Comparison of ENCODE assay signal across 8 cellular contexts in the genomic region with DNA sequence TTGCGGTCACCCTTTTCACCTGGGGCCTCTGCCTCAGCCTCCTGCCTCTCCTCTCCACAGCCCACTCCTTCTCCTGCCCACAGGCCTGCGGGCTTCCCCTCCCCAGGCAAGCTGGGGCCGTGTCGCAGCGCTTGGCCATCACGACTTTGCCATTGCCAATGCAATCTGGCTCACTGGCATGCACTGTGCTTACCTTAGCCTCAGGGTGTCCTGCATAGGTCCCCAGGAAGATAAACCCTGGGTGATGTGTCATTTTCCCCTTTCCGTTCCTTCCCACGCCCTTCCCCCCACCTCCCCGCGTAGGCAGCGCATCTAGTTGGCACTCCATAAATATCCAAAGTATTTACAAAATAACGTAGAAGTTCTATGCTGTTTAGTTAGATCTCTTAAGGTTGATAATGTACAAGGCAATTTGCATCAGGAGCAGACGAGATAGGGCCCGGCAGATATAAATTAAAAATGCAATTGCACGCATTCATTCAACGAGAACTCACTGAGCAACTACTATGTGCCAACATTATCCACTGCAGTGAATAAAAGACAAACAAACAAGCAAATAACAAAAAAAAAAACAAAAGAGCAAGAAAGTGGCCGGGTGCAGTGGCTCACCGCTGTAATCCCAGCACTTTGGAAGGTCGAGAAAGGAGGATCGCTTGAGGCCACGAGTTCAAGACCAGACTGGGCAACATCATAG. TPM values are rescaled to one million over a fixed set of nuclear protein-coding genes. Genes with fewer than 3 reads are reported as not detected.
A peak's percentile ranks its signal among the peaks of the same experiment; 100 is the strongest.
DNase-seq lines count a peak whose midpoint lies in the region; ATAC-seq, FAIRE-seq and TF ChIP-seq lines count a peak whose summit lies in the region.

No MANE protein-coding gene starts in this region.

- H3K27ac ChIP-seq in PC-3 (ENCODE audit: low read length) = peak overlapping the region; percentile 64
- H3K27ac ChIP-seq in endothelial cell of umbilical vein (ENCODE audit: insufficient read depth, low read depth, low read length) = no peak overlapping the region

- dilution Hi-C loops in endothelial cell of umbilical vein (cut with MboI; ENCODE audit: extremely low pct_ligation_motif_present, low sequenced_read_pairs) = no loop called here

- H3K36me3 Mint-ChIP-seq in Calu3 (ENCODE audit: insufficient read depth, unreplicated experiment) = peaks cover 56% of the 10 kb centered on the region
- H3K36me3 Mint-ChIP-seq in osteocyte (ENCODE audit: unreplicated experiment) = peaks cover 15% of the 10 kb centered on the region

- H4K20me1 ChIP-seq in PC-3 (ENCODE audit: low read length) = no peaks in the 10 kb centered on the region
- no peaks in the 10 kb centered on the region for H4K20me1 ChIP-seq in endothelial cell of umbilical vein (replicated peaks; ENCODE audit: control insufficient read depth, extremely low read depth, insufficient read depth, low read length)

- H3K9me3 ChIP-seq in PC-3 (ENCODE audit: low read length) = no peaks in the 10 kb centered on the region
- H3K9me3 ChIP-seq in endothelial cell of umbilical vein (replicated peaks; ENCODE audit: control insufficient read depth, insufficient read depth, low read length) = no peaks in the 10 kb centered on the region

- POLR2A ChIA-PET in PC-3 (lab: Charles Lee; ENCODE audit: unreplicated experiment) = interaction anchor here (0.6 kb wide), 1 partner anchor 86 kb away, joined by 4 read pairs; no protein-coding TSS in a partner anchor
- POLR2A ChIA-PET in endothelial cell of umbilical vein (lab: Charles Lee) = no interaction called here

- no peaks in the 10 kb centered on the region for H3F3A ChIP-seq in PC-3 (ENCODE audit: low read length, unreplicated experiment)

- peak overlapping the region; percentile 91 for H3K27ac Mint-ChIP-seq in Calu3 (ENCODE audit: unreplicated experiment)
- peak overlapping the region; percentile 97 for H3K27ac Mint-ChIP-seq in osteocyte (ENCODE audit: unreplicated experiment)

- H3K9me2 ChIP-seq in PC-3 (replicated peaks; ENCODE audit: low read length) = no peaks in the 10 kb centered on the region

- H3K27me3 Mint-ChIP-seq in Calu3 (ENCODE audit: unreplicated experiment) (no peaks in the 10 kb centered on the region), osteocyte (ENCODE audit: unreplicated experiment) (no peaks in the 10 kb centered on the region)

- peaks cover 28% of the 10 kb centered on the region for H3K4me1 Mint-ChIP-seq in Calu3 (ENCODE audit: low read depth, unreplicated experiment)
- peaks cover 35% of the 10 kb centered on the region for H3K4me1 Mint-ChIP-seq in osteocyte (ENCODE audit: unreplicated experiment)

- peak overlapping the region; percentile 87 for H3K4me3 ChIP-seq in PC-3 (ENCODE audit: low read length)
- peak overlapping the region; percentile 1 to 84 (median 83) for H3K4me3 ChIP-seq in endothelial cell of umbilical vein (replicated peaks in 1 of 3; ENCODE audit: insufficient read depth in 1 of 3, low read depth in 1 of 3, low read length in 3 of 3)

- no TSS peak for BruUV-seq in Calu3 (replicated peaks; lab: Mats Ljungman, UMichigan)
- BruUV-seq in PC-3 (replicated peaks; lab: Mats Ljungman, UMichigan) = no TSS peak
- BruUV-seq in endothelial cell of umbilical vein (replicated peaks; lab: Mats Ljungman, UMichigan) = no TSS peak

- CTCF ChIA-PET in Calu3 (lab: Charles Lee) (interaction anchor here (0.9 to 1.6 kb wide), 4 partner anchors 31 to 232 kb away, joined by 3 to 6 read pairs (median 3); a partner anchor contains a TSS), PC-3 (lab: Charles Lee) (no interaction called here), endothelial cell of umbilical vein (lab: Charles Lee) (interaction anchor here (1.5 to 6.2 kb wide), 2 partner anchors 86 to 278 kb away, joined by 9 to 111 read pairs; no protein-coding TSS in a partner anchor)

- H3K36me3 ChIP-seq in PC-3 (ENCODE audit: low read depth, low read length) (peaks cover 16% of the 10 kb centered on the region), endothelial cell of umbilical vein (ENCODE audit: control insufficient read depth in 2 of 2, extremely low read depth in 1 of 2, insufficient read depth in 2 of 2, low read length in 2 of 2) (peaks cover 9 to 14% of the 10 kb centered on the region in 2 experiments)

- H3K4me1 ChIP-seq in PC-3 (ENCODE audit: insufficient read depth, low read length) (peaks cover 24% of the 10 kb centered on the region), endothelial cell of umbilical vein (ENCODE audit: control insufficient read depth, extremely low read depth, insufficient read depth, low read length) (peaks cover 17% of the 10 kb centered on the region)

- TF ChIP-seq POLR2A in endothelial cell of umbilical vein (IDR thresholded peaks at IDR 0.05; ENCODE audit: low read depth, low read length) = no peak

- H3K79me2 ChIP-seq in PC-3 (ENCODE audit: low read length) (peaks cover 27% of the 10 kb centered on the region), endothelial cell of umbilical vein (ENCODE audit: control insufficient read depth, insufficient read depth, low read length) (peaks cover 34% of the 10 kb centered on the region)

- ATAC-seq in PC-3 (peak; percentile 8; the same call in 1 of the 2 replicates), HG02870 (IDR thresholded peaks at IDR 0.05; ENCODE audit: unreplicated experiment) (no peak)

- FAIRE-seq in endothelial cell of umbilical vein (lab: Jason Lieb, UNC) = no peak

- TF ChIP-seq CTCF in Calu3 (IDR thresholded peaks at IDR 0.05; ENCODE audit: unreplicated experiment) (no peak), PC-3 (conservative IDR thresholded peaks at IDR 0.05; ENCODE audit: low read depth, low read length) (no peak), endothelial cell of umbilical vein (IDR thresholded peaks at IDR 0.05; ENCODE audit: extremely low read depth in 1 of 2, insufficient read depth in 1 of 2, low read depth in 1 of 2, low read length in 2 of 2) (no peak), osteocyte (IDR thresholded peaks at IDR 0.05) (no peak)

- H3K4me3 Mint-ChIP-seq in Calu3 (ENCODE audit: low read depth, unreplicated experiment) (peak overlapping the region; percentile 79), osteocyte (ENCODE audit: unreplicated experiment) (peak overlapping the region; percentile 95)

- H3K27me3 ChIP-seq in PC-3 (ENCODE audit: low read length) (no peaks in the 10 kb centered on the region), endothelial cell of umbilical vein (ENCODE audit: control insufficient read depth in 2 of 2, insufficient read depth in 2 of 2, low read length in 2 of 2) (no peaks in the 10 kb centered on the region)

- H3K9me3 Mint-ChIP-seq in Calu3 (ENCODE audit: low read depth, unreplicated experiment) = no peaks in the 10 kb centered on the region
- no peaks in the 10 kb centered on the region for H3K9me3 Mint-ChIP-seq in osteocyte (ENCODE audit: unreplicated experiment)

- H3K9me1 ChIP-seq in endothelial cell of umbilical vein (replicated peaks; ENCODE audit: control insufficient read depth, extremely low read depth, insufficient read depth, low read length) = no peaks in the 10 kb centered on the region

- DNase-seq in Calu3 = no peak
- DNase-seq in PC-3 = peak; percentile 48
- DNase-seq in endothelial cell of umbilical vein (ENCODE audit: low read depth, low spot score) = no peak
- DNase-seq in osteocyte (ENCODE audit: extremely low spot score, unreplicated experiment) = no peak
- no peak for DNase-seq in T-helper 9 cell
- DNase-seq in kidney tubule cell (ENCODE audit: low spot score) = no peak
- DNase-seq in MV-4-11 (lab: John Stamatoyannopoulos, UW) = no peak

- peak overlapping the region; percentile 96 for H3K4me2 ChIP-seq in PC-3 (ENCODE audit: low read length)
- peak overlapping the region; percentile 14 for H3K4me2 ChIP-seq in endothelial cell of umbilical vein (ENCODE audit: insufficient read depth, low read length)

- H2AFZ ChIP-seq in PC-3 (ENCODE audit: low read length) (peak overlapping the region; percentile 70; the same call in 1 of the 2 replicates), endothelial cell of umbilical vein (ENCODE audit: low read depth, low read length) (no peak overlapping the region)

- intact Hi-C loops in Calu3 (cut with micrococcal nuclease; ENCODE audit: unreplicated experiment) = loop anchor here (5.0 kb wide), 1 partner anchor 226 kb away; no protein-coding TSS in a partner anchor
- intact Hi-C loops in PC-3 (cut with micrococcal nuclease) = loop anchor here (2.0 to 5.0 kb wide), 2 partner anchors 51 to 128 kb away; partner anchors contain the start of gene RAB43
- intact Hi-C loops in endothelial cell of umbilical vein (cut with micrococcal nuclease) = loop anchor here (2.0 to 5.0 kb wide), 3 partner anchors 36 to 631 kb away; partner anchors contain the start of gene ACAD9

- H3K9ac ChIP-seq in PC-3 (ENCODE audit: low read length) (peak overlapping the region; percentile 97), endothelial cell of umbilical vein (replicated peaks; ENCODE audit: extremely low read depth, insufficient read depth, low read length) (peak overlapping the region; percentile 87)

TF ChIP-seq in endothelial cell of umbilical vein, 7 proteins besides CTCF, POLR2A, EP300 and RAD21 (continues in another document):
- TF ChIP-seq, protein P1, sequence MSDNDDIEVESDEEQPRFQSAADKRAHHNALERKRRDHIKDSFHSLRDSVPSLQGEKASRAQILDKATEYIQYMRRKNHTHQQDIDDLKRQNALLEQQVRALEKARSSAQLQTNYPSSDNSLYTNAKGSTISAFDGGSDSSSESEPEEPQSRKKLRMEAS (IDR thresholded peaks at IDR 0.05; ENCODE audit: insufficient read depth, insufficient read length) = no peak

RNA-seq across cellular contexts. Expression of gene COPG1, which starts 1.0 kb away (rescaled TPM):
- total RNA-seq in Calu3 (2022) (295 and 302 TPM in 2 replicates), PC-3 (2014; rRNA removed) (124 and 152 TPM in 2 replicates), endothelial cell of umbilical vein (202 and 203 TPM in 2 replicates), osteocyte (249 and 258 TPM in 2 replicates)
- polyA plus RNA-seq in endothelial cell of umbilical vein = 112 and 113 TPM in 2 replicates
- 114 and 134 TPM in 2 replicates for polyA plus RNA-seq in endothelial cell of umbilical vein (2011; cell fraction: cytosol; rRNA removed)
- 170 and 176 TPM in 2 replicates for polyA plus RNA-seq in endothelial cell of umbilical vein (2011; cell fraction: nucleus; rRNA removed)
- 166 and 187 TPM in 2 replicates for polyA plus RNA-seq in endothelial cell of umbilical vein (2012)
- polyA minus RNA-seq in endothelial cell of umbilical vein = 280 and 310 TPM in 2 replicates
- 97.3 TPM for polyA minus RNA-seq in endothelial cell of umbilical vein (2011; cell fraction: cytosol; rRNA and poly(A)+ RNA removed)
- polyA minus RNA-seq in endothelial cell of umbilical vein (2011; cell fraction: nucleus; rRNA and poly(A)+ RNA removed) = 127 and 133 TPM in 2 replicates

RNA-seq across cellular contexts. Expression of gene HMCES, which starts 30.2 kb away (rescaled TPM):
- total RNA-seq in Calu3 (2022) (67.1 and 83.6 TPM in 2 replicates), PC-3 (2014; rRNA removed) (28.8 and 34.3 TPM in 2 replicates), endothelial cell of umbilical vein (38.9 and 40.8 TPM in 2 replicates), osteocyte (24.7 and 25.8 TPM in 2 replicates)
- polyA plus RNA-seq in endothelial cell of umbilical vein = 21.7 and 30.6 TPM in 2 replicates
- 31.6 and 40.7 TPM in 2 replicates for polyA plus RNA-seq in endothelial cell of umbilical vein (2011; cell fraction: cytosol; rRNA removed)
- polyA plus RNA-seq in endothelial cell of umbilical vein (2011; cell fraction: nucleus; rRNA removed) = 24.2 and 26.0 TPM in 2 replicates
- polyA plus RNA-seq in endothelial cell of umbilical vein (2012) = 25.9 and 32.4 TPM in 2 replicates
- polyA minus RNA-seq in endothelial cell of umbilical vein = 16.4 and 17.8 TPM in 2 replicates
- polyA minus RNA-seq in endothelial cell of umbilical vein (2011; cell fraction: cytosol; rRNA and poly(A)+ RNA removed) = 12.2 TPM
- polyA minus RNA-seq in endothelial cell of umbilical vein (2011; cell fraction: nucleus; rRNA and poly(A)+ RNA removed) = 5.3 and 7.0 TPM in 2 replicates
